36 cellular contexts compared by ENCODE assay signal in the genomic region with DNA sequence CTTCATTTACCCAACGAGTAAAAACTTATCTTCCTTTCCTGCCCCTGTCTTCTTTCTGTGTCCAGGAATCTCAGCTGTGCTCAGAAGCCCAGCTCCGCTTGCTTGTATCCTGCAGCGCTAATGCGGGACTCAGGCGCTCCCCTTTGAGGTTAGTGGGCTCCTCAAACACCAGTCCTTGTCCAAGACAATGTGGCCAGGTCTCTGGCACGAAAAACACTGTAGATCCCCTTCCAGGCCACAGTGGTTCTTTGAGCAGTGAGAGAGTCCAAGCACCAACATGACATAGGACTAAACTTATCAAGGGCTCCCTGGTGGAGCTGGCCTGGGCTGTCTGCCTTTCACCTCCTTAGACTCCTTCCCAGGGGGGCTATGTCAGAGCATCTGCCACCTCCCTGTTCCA. TPM values are rescaled to one million over a fixed set of nuclear protein-coding genes. Genes with fewer than 3 reads are reported as not detected.
"Had no signal": no experiment of that assay in that cellular context is flagged by ENCODE, and none has a peak within 500 bp of the region (broad histone marks: within the 10 kb centered on the region; RNA-seq: fewer than 3 reads in every experiment).

No MANE protein-coding gene starts in this region.

- H3K4me1 Mint-ChIP-seq: activated CD4-positive, alpha-beta T cell treated with anti-CD3 and anti-CD28 coated beads, Interleukin-2, amount 10 ng/mL, durations not matched to agents 24 days and 14 days; activated T-helper 17 cell treated with anti-CD3 and anti-CD28 coated beads, Interleukin-2, amount 50 U/mL, for 72 hours had no signal

- H3K4me1 ChIP-seq: adrenal gland, body of pancreas, breast epithelium had no signal

- H3K27ac ChIP-seq: adrenal gland, body of pancreas, brain microvascular endothelial cell, breast epithelium, VCaP had no signal

- H3K4me3 Mint-ChIP-seq: activated B cell treated with CpG ODN at 0.5 μM for 24 hours; activated CD4-positive, alpha-beta memory T cell treated with anti-CD3 and anti-CD28 coated beads for 36 hours; activated CD4-positive, alpha-beta T cell treated with anti-CD3 and anti-CD28 coated beads, Interleukin-2, amount 10 ng/mL, durations not matched to agents 24 days and 14 days; activated CD8-positive, alpha-beta T cell treated with anti-CD3 and anti-CD28 coated beads for 36 hours; activated naive CD4-positive, alpha-beta T cell treated with anti-CD3 and anti-CD28 coated beads for 36 hours; activated naive CD8-positive, alpha-beta T cell treated with anti-CD3 and anti-CD28 coated beads for 36 hours; activated T-cell treated with anti-CD3 and anti-CD28 coated beads, Interleukin-2, amount 50 U/mL, for 4 hours; activated T-cell treated with anti-CD3 and anti-CD28 coated beads, Interleukin-2, amount 50 U/mL, for 72 hours; activated T-helper 1 cell treated with anti-CD3 and anti-CD28 coated beads, Interleukin-12 subunit alpha, Interleukin-12 subunit beta, Interleukin-2, Interleukin-4 antibody, amounts not matched to agents 30 ng/mL and 10 ng/mL and 1 ng/mL, durations not matched to agents 14 hours and 24 hours and 36 hours; activated T-helper 17 cell treated with anti-CD3 and anti-CD28 coated beads, Interleukin-2, amount 50 U/mL, for 72 hours; T-helper 1 cell treated with Interleukin-12 subunit alpha and Interleukin-12 subunit beta and Interleukin-4 antibody, amounts not matched to agents 30 μg/mL and 1 μg/mL, for 36 hours; T-helper 2 cell treated with Interferon-gamma antibody and Interleukin-4, amounts not matched to agents 5 μg/mL and 100 μg/mL, for 36 hours had no signal

- H3K27me3 ChIP-seq: adrenal gland, body of pancreas, brain microvascular endothelial cell, breast epithelium had no signal

- DNase-seq: activated B cell treated with CpG ODN at 0.5 μM for 24 hours; activated CD4-positive, alpha-beta memory T cell treated with anti-CD3 and anti-CD28 coated beads for 36 hours; activated CD4-positive, alpha-beta T cell treated with anti-CD3 and anti-CD28 coated beads for 4 hours; activated CD4-positive, alpha-beta T cell treated with anti-CD3 and anti-CD28 coated beads, Interleukin-2, amount 10 ng/mL, durations not matched to agents 24 days and 14 days; activated CD4-positive, alpha-beta T cell treated with anti-CD3 and anti-CD28 coated beads, Interleukin-2, amount 50 U/mL, for 1 hour; activated CD4-positive, alpha-beta T cell treated with anti-CD3 and anti-CD28 coated beads, Interleukin-2, amount 50 U/mL, for 4 hours; activated CD4-positive, CD25-positive, alpha-beta regulatory T cell treated with anti-CD3 and anti-CD28 coated beads, Interleukin-2, amount 50 U/mL, for 72 hours; activated CD8-positive, alpha-beta memory T cell treated with anti-CD3 and anti-CD28 coated beads, Interleukin-2, amount 50 U/mL, for 4 hours; activated CD8-positive, alpha-beta T cell treated with anti-CD3 and anti-CD28 coated beads for 36 hours; activated effector memory CD4-positive, alpha-beta T cell treated with anti-CD3 and anti-CD28 coated beads, Interleukin-2, amount 50 U/mL, for 16 hours; activated gamma-delta T cell treated with Interleukin-2 at 50 U/mL for 16 hours; activated naive CD4-positive, alpha-beta T cell; activated naive CD4-positive, alpha-beta T cell treated with anti-CD3 and anti-CD28 coated beads for 36 hours; activated naive CD4-positive, alpha-beta T cell treated with anti-CD3 and anti-CD28 coated beads, Interleukin-2, amount 50 U/mL, for 16 hours; activated naive CD8-positive, alpha-beta T cell treated with anti-CD3 and anti-CD28 coated beads for 36 hours; activated T-cell treated with anti-CD3 and anti-CD28 coated beads for 4 hours; activated T-cell treated with anti-CD3 and anti-CD28 coated beads, Interleukin-2, amount 50 U/mL, for 1 hour; activated T-cell treated with anti-CD3 and anti-CD28 coated beads, Interleukin-2, amount 50 U/mL, for 4 hours; activated T-cell treated with anti-CD3 and anti-CD28 coated beads, Interleukin-2, amount 50 U/mL, for 72 hours; adrenal gland; amniotic stem cell; aorta; body of pancreas; brain microvascular endothelial cell; central memory CD4-positive, alpha-beta T cell; T-helper 1 cell; T-helper 2 cell; T-helper 9 cell had no signal

- H3K4me3 ChIP-seq: adrenal gland, body of pancreas, breast epithelium had no signal

- ATAC-seq: activated CD8-positive, alpha-beta T cell treated with anti-CD3 and anti-CD28 coated beads for 36 hours; activated naive CD4-positive, alpha-beta T cell treated with anti-CD3 and anti-CD28 coated beads, Interleukin-2, amount 50 U/mL, for 72 hours; activated T-cell treated with anti-CD3 and anti-CD28 coated beads, Interleukin-2, amount 50 U/mL, for 4 hours; activated T-cell treated with anti-CD3 and anti-CD28 coated beads, Interleukin-2, amount 50 U/mL, for 72 hours; activated T-helper 17 cell treated with anti-CD3 and anti-CD28 coated beads, Interleukin-2, amount 50 U/mL, for 72 hours; body of pancreas had no signal

- H3K27me3 Mint-ChIP-seq: activated CD4-positive, alpha-beta T cell treated with anti-CD3 and anti-CD28 coated beads, Interleukin-2, amount 10 ng/mL, durations not matched to agents 24 days and 14 days had no signal

- H3K27ac Mint-ChIP-seq: activated B cell treated with CpG ODN at 0.5 μM for 24 hours; activated CD4-positive, alpha-beta memory T cell treated with anti-CD3 and anti-CD28 coated beads for 36 hours; activated CD4-positive, alpha-beta T cell treated with anti-CD3 and anti-CD28 coated beads, Interleukin-2, amount 10 ng/mL, durations not matched to agents 24 days and 14 days; activated CD8-positive, alpha-beta T cell treated with anti-CD3 and anti-CD28 coated beads for 36 hours; activated naive CD4-positive, alpha-beta T cell treated with anti-CD3 and anti-CD28 coated beads for 36 hours; activated naive CD4-positive, alpha-beta T cell treated with anti-CD3 and anti-CD28 coated beads, Interleukin-2, amount 50 U/mL, for 72 hours; activated naive CD8-positive, alpha-beta T cell treated with anti-CD3 and anti-CD28 coated beads for 36 hours; activated T-cell treated with anti-CD3 and anti-CD28 coated beads, Interleukin-2, amount 50 U/mL, for 72 hours; activated T-helper 1 cell treated with anti-CD3 and anti-CD28 coated beads, Interleukin-12 subunit alpha, Interleukin-12 subunit beta, Interleukin-2, Interleukin-4 antibody, amounts not matched to agents 30 ng/mL and 10 ng/mL and 1 ng/mL, durations not matched to agents 14 hours and 24 hours and 36 hours; activated T-helper 17 cell treated with anti-CD3 and anti-CD28 coated beads, Interleukin-2, amount 50 U/mL, for 72 hours; T-helper 1 cell treated with Interleukin-12 subunit alpha and Interleukin-12 subunit beta and Interleukin-4 antibody, amounts not matched to agents 30 μg/mL and 1 μg/mL, for 36 hours; T-helper 2 cell treated with Interferon-gamma antibody and Interleukin-4, amounts not matched to agents 5 μg/mL and 100 μg/mL, for 36 hours had no signal

- H3K36me3 ChIP-seq: adrenal gland, brain microvascular endothelial cell, breast epithelium had no signal

- H3K36me3 Mint-ChIP-seq: activated CD4-positive, alpha-beta memory T cell treated with anti-CD3 and anti-CD28 coated beads for 36 hours; activated naive CD4-positive, alpha-beta T cell treated with anti-CD3 and anti-CD28 coated beads, Interleukin-2, amount 50 U/mL, for 72 hours; activated naive CD8-positive, alpha-beta T cell treated with anti-CD3 and anti-CD28 coated beads for 36 hours had no signal

- H3K9me3 ChIP-seq: adrenal gland, body of pancreas had no signal

- H3K9me3 Mint-ChIP-seq: activated CD4-positive, alpha-beta memory T cell treated with anti-CD3 and anti-CD28 coated beads for 36 hours; activated CD4-positive, alpha-beta T cell treated with anti-CD3 and anti-CD28 coated beads, Interleukin-2, amount 10 ng/mL, durations not matched to agents 24 days and 14 days; activated CD8-positive, alpha-beta T cell treated with anti-CD3 and anti-CD28 coated beads for 36 hours; activated naive CD4-positive, alpha-beta T cell treated with anti-CD3 and anti-CD28 coated beads for 36 hours; activated naive CD4-positive, alpha-beta T cell treated with anti-CD3 and anti-CD28 coated beads, Interleukin-2, amount 50 U/mL, for 72 hours; activated naive CD8-positive, alpha-beta T cell treated with anti-CD3 and anti-CD28 coated beads for 36 hours; activated T-cell treated with anti-CD3 and anti-CD28 coated beads, Interleukin-2, amount 50 U/mL, for 4 hours; activated T-cell treated with anti-CD3 and anti-CD28 coated beads, Interleukin-2, amount 50 U/mL, for 72 hours; activated T-helper 1 cell treated with anti-CD3 and anti-CD28 coated beads, Interleukin-12 subunit alpha, Interleukin-12 subunit beta, Interleukin-2, Interleukin-4 antibody, amounts not matched to agents 30 ng/mL and 10 ng/mL and 1 ng/mL, durations not matched to agents 14 hours and 24 hours and 36 hours; activated T-helper 17 cell treated with anti-CD3 and anti-CD28 coated beads, Interleukin-2, amount 50 U/mL, for 72 hours; T-helper 1 cell treated with Interleukin-12 subunit alpha and Interleukin-12 subunit beta and Interleukin-4 antibody, amounts not matched to agents 30 μg/mL and 1 μg/mL, for 36 hours; T-helper 2 cell treated with Interferon-gamma antibody and Interleukin-4, amounts not matched to agents 5 μg/mL and 100 μg/mL, for 36 hours had no signal

RNA-seq across cellular contexts. Expression of a gene that starts 53.7 kb away (rescaled TPM):
- total RNA-seq: activated B cell treated with CpG ODN at 0.5 μM for 24 hours; activated CD4-positive, alpha-beta memory T cell treated with anti-CD3 and anti-CD28 coated beads for 36 hours; activated CD4-positive, alpha-beta T cell treated with anti-CD3 and anti-CD28 coated beads, Interleukin-2, amount 10 ng/mL, durations not matched to agents 24 days and 14 days; activated CD8-positive, alpha-beta memory T cell treated with anti-CD3 and anti-CD28 coated beads for 36 hours; activated CD8-positive, alpha-beta T cell treated with anti-CD3 and anti-CD28 coated beads for 36 hours; activated naive CD4-positive, alpha-beta T cell treated with anti-CD3 and anti-CD28 coated beads for 36 hours; activated naive CD4-positive, alpha-beta T cell treated with anti-CD3 and anti-CD28 coated beads, Interleukin-2, amount 50 U/mL, for 72 hours; activated naive CD8-positive, alpha-beta T cell treated with anti-CD3 and anti-CD28 coated beads for 36 hours; activated T-cell treated with anti-CD3 and anti-CD28 coated beads, Interleukin-2, amount 50 U/mL, for 4 hours; activated T-cell treated with anti-CD3 and anti-CD28 coated beads, Interleukin-2, amount 50 U/mL, for 72 hours; activated T-helper 1 cell treated with anti-CD3 and anti-CD28 coated beads, Interleukin-12 subunit alpha, Interleukin-12 subunit beta, Interleukin-2, Interleukin-4 antibody, amounts not matched to agents 30 ng/mL and 10 ng/mL and 1 ng/mL, durations not matched to agents 14 hours and 24 hours and 36 hours; activated T-helper 17 cell treated with anti-CD3 and anti-CD28 coated beads, Interleukin-2, amount 50 U/mL, for 72 hours had no signal
